Comparison of ENCODE assay signal across 8 cellular contexts in the genomic region with DNA sequence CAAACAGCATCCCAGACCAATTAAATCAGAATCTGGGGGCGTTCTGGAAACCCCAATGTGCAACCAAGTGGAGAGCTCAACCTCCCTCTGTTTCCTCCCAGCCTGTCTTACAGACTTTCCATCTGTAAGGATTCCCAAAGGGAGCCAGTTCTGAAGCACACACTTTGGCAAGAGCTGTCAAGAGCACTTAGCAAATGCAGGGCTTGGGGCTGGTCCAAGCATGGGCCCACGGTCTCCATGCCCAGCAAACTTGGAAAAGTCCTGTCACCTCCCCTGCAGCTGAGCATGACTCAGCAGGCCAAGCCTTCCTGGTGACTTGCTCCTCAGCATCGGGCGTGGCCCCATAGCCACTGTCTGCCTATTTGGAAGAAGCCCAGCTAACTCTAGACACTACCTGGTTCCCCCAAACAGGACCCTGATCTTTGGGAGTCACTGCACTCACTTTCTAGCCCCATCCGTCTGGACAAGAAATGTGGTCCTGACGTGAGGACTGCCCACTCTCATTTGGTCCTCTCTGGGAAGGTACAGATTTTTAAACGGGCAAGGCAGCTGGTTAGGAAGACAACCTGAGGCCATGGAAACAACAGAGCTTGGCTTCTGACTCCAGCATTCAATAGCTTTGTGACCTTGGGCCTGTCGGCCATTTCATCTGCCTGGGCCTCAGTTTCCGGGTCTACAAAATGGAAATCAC.
DNase-seq lines count a peak whose midpoint lies in the region; ATAC-seq lines count a peak whose summit lies in the region.

No MANE protein-coding gene starts in this region.

- DNase-seq in ELR (ENCODE audit: low read depth): peak; percentile 92
- peak; percentile 98 for DNase-seq in NCI-H510A (lab: John Stamatoyannopoulos, UW)
- DNase-seq in astrocyte of the hippocampus (ENCODE audit: low read depth, low spot score): peak; percentile 92
- peak; percentile 83 for DNase-seq in islet precursor cell
- DNase-seq in stimulated activated effector memory CD8-positive, alpha-beta T cell treated with anti-CD3 and anti-CD28 coated beads, Interleukin-12 subunit alpha, Interleukin-12 subunit beta, amount 100 ng/mL, for 72 hours (ENCODE audit: low spot score in 2 of 2): no peak
- DNase-seq in NCI-H146 treated with DMSO at 0.1 percent for 48 hours (lab: John Stamatoyannopoulos, UW; ENCODE audit: unreplicated experiment): no peak
- no peak for DNase-seq in NCI-H82 treated with DMSO at 0.1 percent for 48 hours (lab: John Stamatoyannopoulos, UW; ENCODE audit: unreplicated experiment)

- peaks cover 98% of the 10 kb centered on the region for H3K4me1 Mint-ChIP-seq in stimulated activated effector memory CD8-positive, alpha-beta T cell treated with anti-CD3 and anti-CD28 coated beads, Interleukin-12 subunit alpha, Interleukin-12 subunit beta, amount 100 ng/mL, for 72 hours

- H3K4me3 Mint-ChIP-seq in stimulated activated effector memory CD8-positive, alpha-beta T cell treated with anti-CD3 and anti-CD28 coated beads, Interleukin-12 subunit alpha, Interleukin-12 subunit beta, amount 100 ng/mL, for 72 hours: peak overlapping the region; percentile 93

- no peaks in the 10 kb centered on the region for H3K9me3 Mint-ChIP-seq in stimulated activated effector memory CD8-positive, alpha-beta T cell treated with anti-CD3 and anti-CD28 coated beads, Interleukin-12 subunit alpha, Interleukin-12 subunit beta, amount 100 ng/mL, for 72 hours

- peaks cover 100% of the 10 kb centered on the region for H3K36me3 Mint-ChIP-seq in stimulated activated effector memory CD8-positive, alpha-beta T cell treated with anti-CD3 and anti-CD28 coated beads, Interleukin-12 subunit alpha, Interleukin-12 subunit beta, amount 100 ng/mL, for 72 hours

- H3K27ac Mint-ChIP-seq in stimulated activated effector memory CD8-positive, alpha-beta T cell treated with anti-CD3 and anti-CD28 coated beads, Interleukin-12 subunit alpha, Interleukin-12 subunit beta, amount 100 ng/mL, for 72 hours: peak overlapping the region; percentile 96

- peak; percentile 18 for ATAC-seq in stimulated activated effector memory CD8-positive, alpha-beta T cell treated with anti-CD3 and anti-CD28 coated beads, Interleukin-12 subunit alpha, Interleukin-12 subunit beta, amount 100 ng/mL, for 72 hours
- ATAC-seq in GM19324 (IDR thresholded peaks at IDR 0.05; ENCODE audit: low FRiP score, unreplicated experiment): no peak

Comparison
In these comparisons a context has a peak if more than half of its experiments do, and no peak if none do; other contexts are left out.
1. DNase-seq: peak in ELR (single experiment), NCI-H510A (single experiment), astrocyte of the hippocampus (single experiment) and islet precursor cell (single experiment); none in stimulated activated effector memory CD8-positive, alpha-beta T cell treated with anti-CD3 and anti-CD28 coated beads, Interleukin-12 subunit alpha, Interleukin-12 subunit beta, amount 100 ng/mL, for 72 hours (0 of 2), NCI-H146 treated with DMSO at 0.1 percent for 48 hours (single experiment) and NCI-H82 treated with DMSO at 0.1 percent for 48 hours (single experiment).